Comparison of ENCODE assay signal across 22 cellular contexts in the genomic region with DNA sequence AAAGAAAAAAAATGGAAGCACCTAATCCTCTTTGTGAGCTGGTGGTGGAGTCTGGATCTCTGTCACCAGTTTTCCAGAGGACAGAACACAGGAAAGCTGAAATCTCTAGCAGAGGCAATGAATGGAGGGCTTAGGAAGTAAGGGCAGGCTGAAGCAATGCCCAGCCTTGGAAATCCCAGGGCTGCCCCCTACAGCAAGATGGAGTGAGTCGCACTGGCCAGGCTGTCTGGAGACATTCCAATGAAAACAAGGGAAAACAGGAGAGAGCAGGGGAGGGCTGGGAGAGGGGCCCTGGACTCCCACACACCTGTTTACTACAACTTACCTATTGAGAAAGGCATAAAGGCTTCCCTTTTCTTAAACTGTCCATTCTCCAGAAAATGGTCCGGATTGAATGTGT. TPM values are rescaled to one million over a fixed set of nuclear protein-coding genes. Genes with fewer than 3 reads are reported as not detected.
DNase-seq lines count a peak whose midpoint lies in the region; TF ChIP-seq lines count a peak whose summit lies in the region.
"Had no signal": no experiment of that assay in that cellular context is flagged by ENCODE, and none has a peak within 500 bp of the region (broad histone marks: within the 10 kb centered on the region; RNA-seq: fewer than 3 reads in every experiment).

No MANE protein-coding gene starts in this region.

- WGBS in esophagus squamous epithelium, 2 donors = 82 to 88% methylated on average over 1 to 2 of the region's 2 CpGs

- no peaks in the 10 kb centered on the region for H3K9me3 Mint-ChIP-seq in activated CD4-positive, alpha-beta memory T cell treated with anti-CD3 and anti-CD28 coated beads for 36 hours
- H3K9me3 Mint-ChIP-seq: activated CD4-positive, alpha-beta T cell treated with anti-CD3 and anti-CD28 coated beads, Interleukin-2, amount 10 ng/mL, durations not matched to agents 7 days and 5 days; CD8-positive, alpha-beta memory T cell; memory B cell; naive B cell; stimulated activated naive B cell treated with anti-CD40 and anti-IgM and Interleukin-4, amounts not matched to agents 10 μg/mL and 1 μg/mL and 100 μg/mL, for 72 hours had no signal

- H3K79me2 ChIP-seq in osteoblast (ENCODE audit: insufficient read depth, low read length) = no peaks in the 10 kb centered on the region

- H3K9me3 ChIP-seq in esophagus squamous epithelium = no peaks in the 10 kb centered on the region
- H3K9me3 ChIP-seq in osteoblast (ENCODE audit: low read depth, low read length) = no peaks in the 10 kb centered on the region
- H3K9me3 ChIP-seq: adrenal gland, sigmoid colon had no signal

- H3K4me1 ChIP-seq in esophagus squamous epithelium = peaks cover 0 to 16% (median 0%) of the 10 kb centered on the region in 3 donors
- no peaks in the 10 kb centered on the region for H3K4me1 ChIP-seq in osteoblast (ENCODE audit: insufficient read depth, low read length)
- H3K4me1 ChIP-seq: adrenal gland, sigmoid colon had no signal

- H3K4me3 ChIP-seq in LNCaP clone FGC (ENCODE audit: low read depth, low read length) (no peak overlapping the region), brain microvascular endothelial cell (ENCODE audit: low read depth, low read length) (no peak overlapping the region), esophagus squamous epithelium (no peak overlapping the region), osteoblast (ENCODE audit: insufficient read depth, low read length) (no peak overlapping the region)
- H3K4me3 ChIP-seq: adrenal gland, cardiac muscle cell, sigmoid colon had no signal

- peaks cover 5% of the 10 kb centered on the region for H3K27me3 Mint-ChIP-seq in activated CD4-positive, alpha-beta memory T cell treated with anti-CD3 and anti-CD28 coated beads for 36 hours
- H3K27me3 Mint-ChIP-seq: activated CD4-positive, alpha-beta T cell treated with anti-CD3 and anti-CD28 coated beads, Interleukin-2, amount 10 ng/mL, durations not matched to agents 7 days and 5 days had no signal

- H3K36me3 ChIP-seq in brain microvascular endothelial cell (replicated peaks) = no peaks in the 10 kb centered on the region
- H3K36me3 ChIP-seq in esophagus squamous epithelium = peaks cover 0 to 11% (median 0%) of the 10 kb centered on the region in 3 donors
- no peaks in the 10 kb centered on the region for H3K36me3 ChIP-seq in osteoblast (ENCODE audit: insufficient read depth, low read length)
- H3K36me3 ChIP-seq: adrenal gland, cardiac muscle cell, sigmoid colon had no signal

- H2AFZ ChIP-seq in osteoblast (ENCODE audit: low read length) = no peak overlapping the region

- no peaks in the 10 kb centered on the region for H3K4me1 Mint-ChIP-seq in activated CD4-positive, alpha-beta memory T cell treated with anti-CD3 and anti-CD28 coated beads for 36 hours (ENCODE audit: low read depth)
- H3K4me1 Mint-ChIP-seq: activated CD4-positive, alpha-beta T cell treated with anti-CD3 and anti-CD28 coated beads, Interleukin-2, amount 10 ng/mL, durations not matched to agents 7 days and 5 days had no signal

- TF ChIP-seq CTCF in LNCaP clone FGC (IDR thresholded peaks at IDR 0.05; ENCODE audit: control insufficient read depth, extremely low read depth, insufficient read depth) = 0 out of 2 replicates have a peak, but pooled peaks have one; percentile 1
- TF ChIP-seq CTCF in brain microvascular endothelial cell (IDR thresholded peaks at IDR 0.05; ENCODE audit: low read depth, low read length, missing control alignments) = peak; percentile 27
- no peak for TF ChIP-seq CTCF in esophagus squamous epithelium (IDR thresholded peaks at IDR 0.05)
- TF ChIP-seq CTCF in osteoblast (IDR thresholded peaks at IDR 0.05; ENCODE audit: extremely low read depth, low read depth, low read length) = no peak

- no peak overlapping the region for H3K4me2 ChIP-seq in osteoblast (ENCODE audit: insufficient read depth, low read length)

- TF ChIP-seq POLR2A in esophagus squamous epithelium (IDR thresholded peaks at IDR 0.05) = no peak

- no peak overlapping the region for H3K4me3 Mint-ChIP-seq in activated CD4-positive, alpha-beta memory T cell treated with anti-CD3 and anti-CD28 coated beads for 36 hours
- H3K4me3 Mint-ChIP-seq: activated CD4-positive, alpha-beta T cell treated with anti-CD3 and anti-CD28 coated beads, Interleukin-2, amount 10 ng/mL, durations not matched to agents 7 days and 5 days; CD8-positive, alpha-beta memory T cell; memory B cell; naive B cell; stimulated activated naive B cell treated with anti-CD40 and anti-IgM and Interleukin-4, amounts not matched to agents 10 μg/mL and 1 μg/mL and 100 μg/mL, for 72 hours had no signal

- POLR2A ChIA-PET in activated CD4-positive, alpha-beta memory T cell treated with anti-CD3 and anti-CD28 coated beads for 36 hours (lab: Charles Lee) = no interaction called here

- H4K20me1 ChIP-seq in osteoblast (ENCODE audit: insufficient read depth, low read length) = no peaks in the 10 kb centered on the region

- DNase-seq in D341Med (ENCODE audit: low spot score) = peak; percentile 21
- DNase-seq in LNCaP clone FGC (ENCODE audit: low read depth) = no peak
- no peak for DNase-seq in brain microvascular endothelial cell
- peak; percentile 8 for DNase-seq in kidney glomerular epithelial cell (lab: John Stamatoyannopoulos, UW)
- no peak for DNase-seq in esophagus squamous epithelium (lab: John Stamatoyannopoulos, UW)
- no peak for DNase-seq in activated CD4-positive, alpha-beta memory T cell treated with anti-CD3 and anti-CD28 coated beads for 36 hours
- no peak for DNase-seq in osteoblast (ENCODE audit: insufficient read length, low spot score, missing footprints)
- no peak for DNase-seq in NCI-H526 treated with DMSO at 0.1 percent for 48 hours (lab: John Stamatoyannopoulos, UW)
- DNase-seq: activated CD4-positive, alpha-beta T cell treated with anti-CD3 and anti-CD28 coated beads, Interleukin-2, amount 10 ng/mL, durations not matched to agents 7 days and 5 days; activated CD8-positive, alpha-beta memory T cell treated with anti-CD3 and anti-CD28 coated beads, Interleukin-2, amount 50 U/mL, for 4 hours; activated gamma-delta T cell; adrenal gland; CD8-positive, alpha-beta memory T cell; naive B cell; NCI-H1694 treated with DMSO at 0.1 percent for 48 hours; NCI-H2227 treated with DMSO at 0.1 percent for 48 hours; RPMI8226; sigmoid colon; stimulated activated naive B cell treated with anti-CD40 and anti-IgM and Interleukin-4, amounts not matched to agents 10 μg/mL and 1 μg/mL and 100 μg/mL, for 72 hours; SW 1271 had no signal

- H3K27ac ChIP-seq in brain microvascular endothelial cell (no peak overlapping the region), esophagus squamous epithelium (no peak overlapping the region), osteoblast (ENCODE audit: low read depth, low read length) (no peak overlapping the region)
- H3K27ac ChIP-seq: adrenal gland, cardiac muscle cell, sigmoid colon had no signal

- H3K27ac Mint-ChIP-seq in activated CD4-positive, alpha-beta memory T cell treated with anti-CD3 and anti-CD28 coated beads for 36 hours = no peak overlapping the region
- H3K27ac Mint-ChIP-seq: activated CD4-positive, alpha-beta T cell treated with anti-CD3 and anti-CD28 coated beads, Interleukin-2, amount 10 ng/mL, durations not matched to agents 7 days and 5 days; memory B cell; naive B cell; stimulated activated naive B cell treated with anti-CD40 and anti-IgM and Interleukin-4, amounts not matched to agents 10 μg/mL and 1 μg/mL and 100 μg/mL, for 72 hours had no signal

- H3K27me3 ChIP-seq in brain microvascular endothelial cell (replicated peaks) = no peaks in the 10 kb centered on the region
- H3K27me3 ChIP-seq in esophagus squamous epithelium = no peaks in the 10 kb centered on the region
- H3K27me3 ChIP-seq in osteoblast (ENCODE audit: insufficient read depth, low read length) = no peaks in the 10 kb centered on the region
- H3K27me3 ChIP-seq: adrenal gland, cardiac muscle cell had no signal

- H3K36me3 Mint-ChIP-seq in activated CD4-positive, alpha-beta memory T cell treated with anti-CD3 and anti-CD28 coated beads for 36 hours = no peaks in the 10 kb centered on the region
- H3K36me3 Mint-ChIP-seq: CD8-positive, alpha-beta memory T cell; memory B cell; naive B cell had no signal

- in situ Hi-C loops in brain microvascular endothelial cell (cut with HindIII; ENCODE audit: low pct_ligation_motif_present, low sequenced_read_pairs) = no loop called here

- intact Hi-C loops in esophagus squamous epithelium (cut with DNase I) = no loop called here
- intact Hi-C loops in activated CD4-positive, alpha-beta memory T cell treated with anti-CD3 and anti-CD28 coated beads for 36 hours (cut with micrococcal nuclease) = no loop called here

- CTCF ChIA-PET in activated CD4-positive, alpha-beta memory T cell treated with anti-CD3 and anti-CD28 coated beads for 36 hours (lab: Charles Lee) = interaction anchor here (1.3 to 4.4 kb wide), 2 partner anchors 47 to 49 kb away, joined by 4 to 26 read pairs; no protein-coding TSS in a partner anchor

RNA-seq across cellular contexts. Expression of gene CYP2J2, which starts 25.9 kb away (rescaled TPM):
- total RNA-seq in esophagus squamous epithelium (10 to 100 TPM in 1 of 4 donors, 1 to 10 TPM in 3; 5.5 to 19.6 (median 6.6) TPM), osteoblast (not detected in 2 replicates)
- total RNA-seq in activated CD4-positive, alpha-beta memory T cell treated with anti-CD3 and anti-CD28 coated beads for 36 hours = under 1 TPM; 0.57 to 0.68 TPM

Comparison
In these comparisons a context has a peak if more than half of its experiments do, and no peak if none do; other contexts are left out.
1. DNase-seq: peak in D341Med (single experiment) and kidney glomerular epithelial cell (single experiment); none in LNCaP clone FGC (single experiment), brain microvascular endothelial cell (single experiment), esophagus squamous epithelium (single experiment), activated CD4-positive, alpha-beta memory T cell treated with anti-CD3 and anti-CD28 coated beads for 36 hours (single experiment), osteoblast (single experiment) and NCI-H526 treated with DMSO at 0.1 percent for 48 hours (single experiment).
2. CTCF ChIP-seq: peak in LNCaP clone FGC (single experiment) and brain microvascular endothelial cell (single experiment); none in esophagus squamous epithelium (0 of 6) and osteoblast (single experiment).